10 cellular contexts compared by ENCODE assay signal in the genomic region with DNA sequence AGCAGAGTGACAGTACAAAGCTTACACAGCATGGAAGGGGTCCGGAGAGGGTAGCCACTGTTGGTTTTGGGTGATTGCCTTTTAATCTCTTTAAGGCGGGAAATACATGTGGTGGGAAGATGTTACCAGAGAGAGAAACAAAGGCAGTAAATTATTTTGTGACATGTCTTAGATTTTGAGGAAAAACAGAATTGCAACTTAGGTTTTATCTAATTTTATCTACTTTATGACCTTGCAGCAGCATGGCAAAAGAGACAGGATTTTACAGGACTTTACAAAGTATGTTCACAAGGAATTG. TPM values are rescaled to one million over a fixed set of nuclear protein-coding genes. Genes with fewer than 3 reads are reported as not detected.
A peak's percentile ranks its signal among the peaks of the same experiment; 100 is the strongest.
DNase-seq lines count a peak whose midpoint lies in the region; ATAC-seq, FAIRE-seq and TF ChIP-seq lines count a peak whose summit lies in the region.
"Had no signal": no experiment of that assay in that cellular context is flagged by ENCODE, and none has a peak within 500 bp of the region (broad histone marks: within the 10 kb centered on the region; RNA-seq: fewer than 3 reads in every experiment).

No MANE protein-coding gene starts in this region.

- H3K27ac ChIP-seq in A549 (peak overlapping the region in 1 of 2 experiments; percentile 69; a peak in 4 of 6 replicates), HUES48 (ENCODE audit: low read depth, low read length) (peak overlapping the region; percentile 1), colonic mucosa (peak overlapping the region; percentile 78), OCI-LY7 (ENCODE audit: low read depth, low read length, poor library complexity, severe bottlenecking) (no peak overlapping the region)
- H3K27ac ChIP-seq in naive thymus-derived CD4-positive, alpha-beta T cell (ENCODE audit: low read depth, low read length) = peak overlapping the region; percentile 95

- no peaks in the 10 kb centered on the region for H3K9me3 Mint-ChIP-seq in naive thymus-derived CD4-positive, alpha-beta T cell

- no peaks in the 10 kb centered on the region for H4K20me1 ChIP-seq in OCI-LY7 (ENCODE audit: insufficient read depth, low read length)

- H3K9me3 ChIP-seq in A549 (no peaks in the 10 kb centered on the region), HUES48 (ENCODE audit: control insufficient read depth, insufficient read depth, low read length) (no peaks in the 10 kb centered on the region), colonic mucosa (no peaks in the 10 kb centered on the region), OCI-LY7 (ENCODE audit: low read length) (no peaks in the 10 kb centered on the region)
- H3K9me3 ChIP-seq in naive thymus-derived CD4-positive, alpha-beta T cell (ENCODE audit: control insufficient read depth in 2 of 3, low read length in 3 of 3) = no peaks in the 10 kb centered on the region
- H3K9me3 ChIP-seq: mucosa of descending colon had no signal

- intact Hi-C loops in colonic mucosa (cut with DNase I) (loop anchor here (5.0 kb wide), 1 partner anchor 48 kb away; no protein-coding TSS in a partner anchor), OCI-LY7 (cut with micrococcal nuclease; ENCODE audit: unreplicated experiment) (loop anchor here (10.0 kb wide), 1 partner anchor 55 kb away; no protein-coding TSS in a partner anchor)
- intact Hi-C loops in naive thymus-derived CD4-positive, alpha-beta T cell (cut with micrococcal nuclease) = loop anchor here in 1 of 2 donors (2.0 to 5.0 kb wide), 3 partner anchors 29 to 198 kb away; a partner anchor contains a TSS

- H3K4me3 ChIP-seq in A549 (peak overlapping the region; percentile 41; the same call in 2 of the 3 replicates), HUES48 (ENCODE audit: low read depth, low read length) (peak overlapping the region; percentile 39), colonic mucosa (peak overlapping the region; percentile 33), OCI-LY7 (ENCODE audit: low read depth, low read length, poor library complexity, severe bottlenecking) (no peak overlapping the region)
- peak overlapping the region; percentile 72 for H3K4me3 ChIP-seq in naive thymus-derived CD4-positive, alpha-beta T cell (ENCODE audit: low read length)
- H3K4me3 ChIP-seq: mucosa of descending colon had no signal

- H3K4me2 ChIP-seq in A549 (peak overlapping the region; percentile 89), OCI-LY7 (ENCODE audit: low read length) (no peak overlapping the region)

- no peak overlapping the region for H3K9ac ChIP-seq in HUES48 (ENCODE audit: low read depth, low read length)
- H3K9ac ChIP-seq in colonic mucosa (ENCODE audit: low read depth in 2 of 2, low read length in 2 of 2) = no peak overlapping the region

- H3K27me3 Mint-ChIP-seq in naive thymus-derived CD4-positive, alpha-beta T cell = no peaks in the 10 kb centered on the region

- POLR2A ChIA-PET in A549 (lab: Yijun Ruan, JAX) = no interaction called here
- POLR2A ChIA-PET in naive thymus-derived CD4-positive, alpha-beta T cell (lab: Charles Lee) = interaction anchor here (0.8 to 2.0 kb wide), 18 partner anchors 8 to 197 kb away, joined by 3 to 16 read pairs (median 4); a partner anchor contains a TSS
- POLR2A ChIA-PET in OCI-LY7 (lab: Charles Lee) = no interaction called here

- H2AFZ ChIP-seq in OCI-LY7 (ENCODE audit: low read length) = no peak overlapping the region

- no peaks in the 10 kb centered on the region for H3K79me2 ChIP-seq in OCI-LY7 (ENCODE audit: insufficient read depth, low read depth, low read length)

- peak overlapping the region; percentile 91 to 99 (median 95) for H3K4me3 Mint-ChIP-seq in naive thymus-derived CD4-positive, alpha-beta T cell

- ATAC-seq in A549 (no peak), GM18502 (IDR thresholded peaks at IDR 0.05; ENCODE audit: poor library complexity, unreplicated experiment) (no peak), HG02852 (IDR thresholded peaks at IDR 0.05; ENCODE audit: unreplicated experiment) (no peak)
- no peak for ATAC-seq in naive thymus-derived CD4-positive, alpha-beta T cell

- no peak for FAIRE-seq in A549 (lab: Jason Lieb, UNC)

- CTCF ChIA-PET in A549 (lab: Yijun Ruan, JAX) = interaction anchor here (0.7 to 1.4 kb wide), 6 partner anchors 10 to 59 kb away, joined by 3 to 5 read pairs (median 4); a partner anchor contains a TSS
- CTCF ChIA-PET in naive thymus-derived CD4-positive, alpha-beta T cell (lab: Charles Lee) = interaction anchor here (0.9 to 1.9 kb wide), 5 partner anchors 8 to 141 kb away, joined by 3 to 10 read pairs (median 3); a partner anchor contains a TSS
- CTCF ChIA-PET in OCI-LY7 (lab: Charles Lee; ENCODE audit: unreplicated experiment) = no interaction called here

- DNase-seq in A549 (ENCODE audit: low read depth in 1 of 2, low spot score in 1 of 2) = no peak
- DNase-seq in colonic mucosa = no peak
- DNase-seq in naive thymus-derived CD4-positive, alpha-beta T cell = no peak
- DNase-seq in NCI-H774 (lab: John Stamatoyannopoulos, UW) = no peak
- DNase-seq in OCI-LY7 (ENCODE audit: low spot score) = no peak
- DNase-seq: NCI-H510A treated with DMSO at 0.1 percent for 48 hours had no signal

- no peak for TF ChIP-seq CTCF in A549 (IDR thresholded peaks at IDR 0.05)
- no peak for TF ChIP-seq CTCF in colonic mucosa (IDR thresholded peaks at IDR 0.05)
- TF ChIP-seq CTCF in OCI-LY7 (conservative IDR thresholded peaks at IDR 0.05; ENCODE audit: low read length) = no peak

- 94% methylated on average over 2 of the region's 2 CpGs for WGBS in A549 (ENCODE audit: missing lambda C conversion rate)

- no peak for TF ChIP-seq RAD21 in A549 (conservative IDR thresholded peaks at IDR 0.05 in 1 of 2, IDR thresholded peaks at IDR 0.05 in 1 of 2)

- H3K4me1 ChIP-seq in A549 (peaks cover 22% of the 10 kb centered on the region; the same call in 2 of the 3 replicates), HUES48 (ENCODE audit: control insufficient read depth, insufficient read depth, low read length) (peaks cover 60% of the 10 kb centered on the region), colonic mucosa (peaks cover 8% of the 10 kb centered on the region), OCI-LY7 (ENCODE audit: insufficient read depth, low read length, poor library complexity, severe bottlenecking) (peaks cover 47% of the 10 kb centered on the region)
- H3K4me1 ChIP-seq in naive thymus-derived CD4-positive, alpha-beta T cell (ENCODE audit: control insufficient read depth in 2 of 2, insufficient read depth in 2 of 2, low read length in 2 of 2) = peaks cover 29 to 42% of the 10 kb centered on the region in 2 donors

- H3K27ac Mint-ChIP-seq in naive thymus-derived CD4-positive, alpha-beta T cell = peak overlapping the region; percentile 95 to 99 (median 96)

- H3K9me2 ChIP-seq in OCI-LY7 (ENCODE audit: insufficient read depth, low read length) = no peaks in the 10 kb centered on the region

- no peak for TF ChIP-seq EP300 in A549 (IDR thresholded peaks at IDR 0.05)

- peaks cover 37 to 59% (median 48%) of the 10 kb centered on the region in 7 donors for H3K4me1 Mint-ChIP-seq in naive thymus-derived CD4-positive, alpha-beta T cell

- no peak for TF ChIP-seq POLR2A in A549 (IDR thresholded peaks at IDR 0.05; ENCODE audit: low read length)

- H3K36me3 ChIP-seq in HUES48 (ENCODE audit: control insufficient read depth, insufficient read depth, low read length) (no peaks in the 10 kb centered on the region), colonic mucosa (no peaks in the 10 kb centered on the region), OCI-LY7 (ENCODE audit: insufficient read depth, low read length) (no peaks in the 10 kb centered on the region)
- H3K36me3 ChIP-seq in naive thymus-derived CD4-positive, alpha-beta T cell (ENCODE audit: control insufficient read depth in 2 of 3, insufficient read depth in 3 of 3, low read length in 3 of 3) = no peaks in the 10 kb centered on the region

- peaks cover 5 to 36% (median 14%) of the 10 kb centered on the region in 5 donors for H3K36me3 Mint-ChIP-seq in naive thymus-derived CD4-positive, alpha-beta T cell

- H3K27me3 ChIP-seq in HUES48 (ENCODE audit: control insufficient read depth, insufficient read depth, low read length) (no peaks in the 10 kb centered on the region; the same call in 1 of the 2 replicates), colonic mucosa (no peaks in the 10 kb centered on the region)
- H3K27me3 ChIP-seq in naive thymus-derived CD4-positive, alpha-beta T cell (ENCODE audit: control insufficient read depth in 2 of 2, insufficient read depth in 2 of 2, low read length in 2 of 2) = no peaks in the 10 kb centered on the region

- no TSS peak for BruUV-seq in OCI-LY7 (replicated peaks; lab: Mats Ljungman, UMichigan)

RNA-seq across cellular contexts. Expression of a gene that starts 1.9 kb away (rescaled TPM):
- polyA plus RNA-seq in A549 (2011; rRNA removed) = 36.4 and 61.3 TPM in 2 replicates
- polyA plus RNA-seq in A549 (2012; cell fraction: cytosol; rRNA removed) = 59.6 and 59.7 TPM in 2 replicates
- 36.2 and 38.3 TPM in 2 replicates for polyA plus RNA-seq in A549 (2012; cell fraction: nucleus; rRNA removed)
- 38.8 to 52.7 TPM (median 43.6 TPM) in 3 replicates for polyA plus RNA-seq in A549 (2017; fragmentation: RNase III; extraction: RNeasy Plus Mini Kit Qiagen cat#74134 plus additional on column Dnase treatment)
- polyA minus RNA-seq in A549 (2011; rRNA and poly(A)+ RNA removed) = 41.3 and 60.9 TPM in 2 replicates
- total RNA-seq in colonic mucosa = 100 to 1,000 TPM in 1 of 2 donors, 10 to 100 TPM in 1; 74.1 to 115 TPM
- total RNA-seq in naive thymus-derived CD4-positive, alpha-beta T cell = 1,000 to 10,000 TPM in 1 of 5 experiments, 100 to 1,000 TPM in 4; 143 to 1,924 (median 528) TPM
- 1,000 to 10,000 TPM; 2,860 to 3,315 TPM for polyA plus RNA-seq in naive thymus-derived CD4-positive, alpha-beta T cell
- 9.5 and 22.1 TPM in 2 replicates for total RNA-seq in OCI-LY7 (2014; rRNA removed; shearing (Covaris generic))
- 110 and 117 TPM in 2 replicates for total RNA-seq in OCI-LY7 (2022)

RNA-seq across cellular contexts. Expression of a gene that starts 4.3 kb away (rescaled TPM):
- polyA plus RNA-seq in A549 (2011; rRNA removed) (1.7 and 2.4 TPM in 2 replicates), A549 (2017; fragmentation: RNase III; extraction: RNeasy Plus Mini Kit Qiagen cat#74134 plus additional on column Dnase treatment) (0.14 to 0.16 TPM in 2 of 3 replicates, not detected in the other)
- polyA plus RNA-seq in A549 (2012; cell fraction: cytosol; rRNA removed) = 0.41 and 0.44 TPM in 2 replicates
- polyA plus RNA-seq in A549 (2012; cell fraction: nucleus; rRNA removed) = 0.21 and 0.22 TPM in 2 replicates
- 1.6 and 2.0 TPM in 2 replicates for polyA minus RNA-seq in A549 (2011; rRNA and poly(A)+ RNA removed)
- total RNA-seq in colonic mucosa (100 to 1,000 TPM in 1 of 2 donors, 10 to 100 TPM in 1; 63.3 to 101 TPM), OCI-LY7 (2022) (72.4 TPM in 2 replicates)
- 100 to 1,000 TPM in 4 of 5 experiments, 10 to 100 TPM in 1; 97.4 to 985 (median 241) TPM for total RNA-seq in naive thymus-derived CD4-positive, alpha-beta T cell
- 1,000 to 10,000 TPM; 1,878 to 2,355 TPM for polyA plus RNA-seq in naive thymus-derived CD4-positive, alpha-beta T cell
- total RNA-seq in OCI-LY7 (2014; rRNA removed; shearing (Covaris generic)) = 30.3 and 36.4 TPM in 2 replicates

RNA-seq across cellular contexts. Expression of a gene that starts 10.2 kb away (rescaled TPM):
- polyA plus RNA-seq in A549 (2011; rRNA removed) (not detected in 2 replicates), A549 (2017; fragmentation: RNase III; extraction: RNeasy Plus Mini Kit Qiagen cat#74134 plus additional on column Dnase treatment) (not detected in 3 replicates)
- polyA plus RNA-seq in A549 (2012; cell fraction: cytosol; rRNA removed) = not detected in 2 replicates
- not detected in 2 replicates for polyA plus RNA-seq in A549 (2012; cell fraction: nucleus; rRNA removed)
- polyA minus RNA-seq in A549 (2011; rRNA and poly(A)+ RNA removed) = not detected in 2 replicates
- total RNA-seq in colonic mucosa (not detected), OCI-LY7 (2022) (not detected in 2 replicates)
- total RNA-seq in naive thymus-derived CD4-positive, alpha-beta T cell = not detected
- not detected for polyA plus RNA-seq in naive thymus-derived CD4-positive, alpha-beta T cell
- total RNA-seq in OCI-LY7 (2014; rRNA removed; shearing (Covaris generic)) = not detected in 2 replicates
- total RNA-seq: mucosa of descending colon had no signal

RNA-seq across cellular contexts. Expression of a gene that starts 11.2 kb away (rescaled TPM):
- polyA plus RNA-seq in A549 (2011; rRNA removed) = 8.6 and 10.8 TPM in 2 replicates
- polyA plus RNA-seq in A549 (2012; cell fraction: cytosol; rRNA removed) = 8.4 and 9.0 TPM in 2 replicates
- 5.0 and 5.5 TPM in 2 replicates for polyA plus RNA-seq in A549 (2012; cell fraction: nucleus; rRNA removed)
- polyA plus RNA-seq in A549 (2017; fragmentation: RNase III; extraction: RNeasy Plus Mini Kit Qiagen cat#74134 plus additional on column Dnase treatment) = 8.3 to 13.5 TPM (median 11.3 TPM) in 3 replicates
- polyA minus RNA-seq in A549 (2011; rRNA and poly(A)+ RNA removed) = 15.9 and 20.7 TPM in 2 replicates
- total RNA-seq in colonic mucosa = 100 to 1,000 TPM; 132 to 160 TPM
- total RNA-seq in naive thymus-derived CD4-positive, alpha-beta T cell = 10 to 100 TPM in 3 of 5 experiments, 1 to 10 TPM in 2; 6.7 to 43.1 (median 13.2) TPM
- polyA plus RNA-seq in naive thymus-derived CD4-positive, alpha-beta T cell = 100 to 1,000 TPM in 1 of 2 donors, 1 to 10 TPM in 1; 5.1 to 194 TPM
- 0.95 and 1.5 TPM in 2 replicates for total RNA-seq in OCI-LY7 (2014; rRNA removed; shearing (Covaris generic))
- 1.5 and 2.2 TPM in 2 replicates for total RNA-seq in OCI-LY7 (2022)

RNA-seq across cellular contexts. Expression of a gene that starts 20.6 kb away (rescaled TPM):
- polyA plus RNA-seq in A549 (2011; rRNA removed) = 7.2 and 7.9 TPM in 2 replicates
- 10.1 and 12.9 TPM in 2 replicates for polyA plus RNA-seq in A549 (2012; cell fraction: cytosol; rRNA removed)
- 167 and 194 TPM in 2 replicates for polyA plus RNA-seq in A549 (2012; cell fraction: nucleus; rRNA removed)
- 12.9 to 19.5 TPM (median 18.3 TPM) in 3 replicates for polyA plus RNA-seq in A549 (2017; fragmentation: RNase III; extraction: RNeasy Plus Mini Kit Qiagen cat#74134 plus additional on column Dnase treatment)
- 2.4 and 3.8 TPM in 2 replicates for polyA minus RNA-seq in A549 (2011; rRNA and poly(A)+ RNA removed)
- total RNA-seq in colonic mucosa = 10 to 100 TPM; 10.6 to 12.9 TPM
- total RNA-seq in naive thymus-derived CD4-positive, alpha-beta T cell = 100 to 1,000 TPM; 325 to 656 (median 348) TPM
- polyA plus RNA-seq in naive thymus-derived CD4-positive, alpha-beta T cell = 10 to 100 TPM in 1 of 2 donors, 1 to 10 TPM in 1; 5.1 to 11.7 TPM
- total RNA-seq in OCI-LY7 (2014; rRNA removed; shearing (Covaris generic)) = 6.3 and 7.0 TPM in 2 replicates
- 0.93 and 1.2 TPM in 2 replicates for total RNA-seq in OCI-LY7 (2022)
